8 cellular contexts compared by ENCODE assay signal in genomic region chr4:123398151-123398802, GRCh38.
A peak's percentile ranks its signal among the peaks of the same experiment; 100 is the strongest.
DNase-seq lines count a peak whose midpoint lies in the region; ATAC-seq and TF ChIP-seq lines count a peak whose summit lies in the region.

No MANE protein-coding gene starts in this region.

- TF ChIP-seq CTCF in choroid plexus epithelial cell (conservative IDR thresholded peaks at IDR 0.05; ENCODE audit: low read depth, low read length), result peak; percentile 46

- ATAC-seq in HG02610 (IDR thresholded peaks at IDR 0.05; ENCODE audit: unreplicated experiment), result peak; percentile 60

- DNase-seq in NCI-H2081 (lab: John Stamatoyannopoulos, UW) (peak; percentile 44 to 76), NCI-H2081 treated with DMSO at 0.1 percent for 48 hours (lab: John Stamatoyannopoulos, UW) (no peak), NCI-H1092 (lab: John Stamatoyannopoulos, UW) (peak; percentile 52), choroid plexus epithelial cell (ENCODE audit: low read depth) (peak; percentile 75), kidney tubule cell (ENCODE audit: low spot score) (peak; percentile 78)
- peak; percentile 13 to 50 (median 26) for DNase-seq in activated CD4-positive, CD25-positive, alpha-beta regulatory T cell (lab: John Stamatoyannopoulos, UW)
- peak in 3 of 4 experiments; percentile 24 to 41 (median 34) for DNase-seq in stimulated activated CD4-positive, alpha-beta T cell treated with anti-CD3 and anti-CD28 coated beads, Interleukin-1b, Interleukin-23, amount 100 ng/mL, for 24 hours (ENCODE audit: low read depth in 4 of 4, low spot score in 1 of 4)

- H3K4me3 ChIP-seq in choroid plexus epithelial cell (ENCODE audit: low read depth, low read length), result peak overlapping the region; percentile 79
